Comparison of ENCODE assay signal across 8 cellular contexts in genomic region chr19:7893362-7894101, GRCh38. TPM values are rescaled to one million over a fixed set of nuclear protein-coding genes. Genes with fewer than 3 reads are reported as not detected.
"Had no signal": no experiment of that assay in that cellular context is flagged by ENCODE, and none has a peak within 500 bp of the region (broad histone marks: within the 10 kb centered on the region; RNA-seq: fewer than 3 reads in every experiment).

No MANE protein-coding gene starts in this region.

RNA-seq across cellular contexts. Expression of gene LRRC8E, which starts 5.2 kb away (rescaled TPM):
- total RNA-seq: activated CD4-positive, alpha-beta T cell treated with anti-CD3 and anti-CD28 coated beads, Interleukin-2, amount 10 ng/mL, durations not matched to agents 24 days and 14 days; activated naive CD4-positive, alpha-beta T cell treated with anti-CD3 and anti-CD28 coated beads, Interleukin-2, amount 50 U/mL, for 72 hours; activated T-cell treated with anti-CD3 and anti-CD28 coated beads, Interleukin-2, amount 50 U/mL, for 72 hours; sigmoid colon; T-helper 17 cell had no signal
- polyA plus RNA-seq: cardiac muscle cell had no signal

RNA-seq across cellular contexts. Expression of gene PRR36, which starts 19.3 kb away (rescaled TPM):
- total RNA-seq: lung microvascular endothelial cell, sigmoid colon, thoracic aorta had no signal

RNA-seq across cellular contexts. Expression of gene TGFBR3L, which starts 21.1 kb away (rescaled TPM):
- total RNA-seq: lung microvascular endothelial cell, thoracic aorta had no signal
- polyA plus RNA-seq: sigmoid colon had no signal
